Comparison of ENCODE assay signal across 2 cellular contexts in genomic region chr11:91220476-91221202, GRCh38.
TF ChIP-seq lines count a peak whose summit lies in the region.

No MANE protein-coding gene starts in this region.

TF ChIP-seq in GM23338, 12 proteins besides CTCF, POLR2A, EP300 and RAD21:
- TF ChIP-seq JUNB (IDR thresholded peaks at IDR 0.05; ENCODE audit: unreplicated experiment) = no peak
- TF ChIP-seq, protein P1, sequence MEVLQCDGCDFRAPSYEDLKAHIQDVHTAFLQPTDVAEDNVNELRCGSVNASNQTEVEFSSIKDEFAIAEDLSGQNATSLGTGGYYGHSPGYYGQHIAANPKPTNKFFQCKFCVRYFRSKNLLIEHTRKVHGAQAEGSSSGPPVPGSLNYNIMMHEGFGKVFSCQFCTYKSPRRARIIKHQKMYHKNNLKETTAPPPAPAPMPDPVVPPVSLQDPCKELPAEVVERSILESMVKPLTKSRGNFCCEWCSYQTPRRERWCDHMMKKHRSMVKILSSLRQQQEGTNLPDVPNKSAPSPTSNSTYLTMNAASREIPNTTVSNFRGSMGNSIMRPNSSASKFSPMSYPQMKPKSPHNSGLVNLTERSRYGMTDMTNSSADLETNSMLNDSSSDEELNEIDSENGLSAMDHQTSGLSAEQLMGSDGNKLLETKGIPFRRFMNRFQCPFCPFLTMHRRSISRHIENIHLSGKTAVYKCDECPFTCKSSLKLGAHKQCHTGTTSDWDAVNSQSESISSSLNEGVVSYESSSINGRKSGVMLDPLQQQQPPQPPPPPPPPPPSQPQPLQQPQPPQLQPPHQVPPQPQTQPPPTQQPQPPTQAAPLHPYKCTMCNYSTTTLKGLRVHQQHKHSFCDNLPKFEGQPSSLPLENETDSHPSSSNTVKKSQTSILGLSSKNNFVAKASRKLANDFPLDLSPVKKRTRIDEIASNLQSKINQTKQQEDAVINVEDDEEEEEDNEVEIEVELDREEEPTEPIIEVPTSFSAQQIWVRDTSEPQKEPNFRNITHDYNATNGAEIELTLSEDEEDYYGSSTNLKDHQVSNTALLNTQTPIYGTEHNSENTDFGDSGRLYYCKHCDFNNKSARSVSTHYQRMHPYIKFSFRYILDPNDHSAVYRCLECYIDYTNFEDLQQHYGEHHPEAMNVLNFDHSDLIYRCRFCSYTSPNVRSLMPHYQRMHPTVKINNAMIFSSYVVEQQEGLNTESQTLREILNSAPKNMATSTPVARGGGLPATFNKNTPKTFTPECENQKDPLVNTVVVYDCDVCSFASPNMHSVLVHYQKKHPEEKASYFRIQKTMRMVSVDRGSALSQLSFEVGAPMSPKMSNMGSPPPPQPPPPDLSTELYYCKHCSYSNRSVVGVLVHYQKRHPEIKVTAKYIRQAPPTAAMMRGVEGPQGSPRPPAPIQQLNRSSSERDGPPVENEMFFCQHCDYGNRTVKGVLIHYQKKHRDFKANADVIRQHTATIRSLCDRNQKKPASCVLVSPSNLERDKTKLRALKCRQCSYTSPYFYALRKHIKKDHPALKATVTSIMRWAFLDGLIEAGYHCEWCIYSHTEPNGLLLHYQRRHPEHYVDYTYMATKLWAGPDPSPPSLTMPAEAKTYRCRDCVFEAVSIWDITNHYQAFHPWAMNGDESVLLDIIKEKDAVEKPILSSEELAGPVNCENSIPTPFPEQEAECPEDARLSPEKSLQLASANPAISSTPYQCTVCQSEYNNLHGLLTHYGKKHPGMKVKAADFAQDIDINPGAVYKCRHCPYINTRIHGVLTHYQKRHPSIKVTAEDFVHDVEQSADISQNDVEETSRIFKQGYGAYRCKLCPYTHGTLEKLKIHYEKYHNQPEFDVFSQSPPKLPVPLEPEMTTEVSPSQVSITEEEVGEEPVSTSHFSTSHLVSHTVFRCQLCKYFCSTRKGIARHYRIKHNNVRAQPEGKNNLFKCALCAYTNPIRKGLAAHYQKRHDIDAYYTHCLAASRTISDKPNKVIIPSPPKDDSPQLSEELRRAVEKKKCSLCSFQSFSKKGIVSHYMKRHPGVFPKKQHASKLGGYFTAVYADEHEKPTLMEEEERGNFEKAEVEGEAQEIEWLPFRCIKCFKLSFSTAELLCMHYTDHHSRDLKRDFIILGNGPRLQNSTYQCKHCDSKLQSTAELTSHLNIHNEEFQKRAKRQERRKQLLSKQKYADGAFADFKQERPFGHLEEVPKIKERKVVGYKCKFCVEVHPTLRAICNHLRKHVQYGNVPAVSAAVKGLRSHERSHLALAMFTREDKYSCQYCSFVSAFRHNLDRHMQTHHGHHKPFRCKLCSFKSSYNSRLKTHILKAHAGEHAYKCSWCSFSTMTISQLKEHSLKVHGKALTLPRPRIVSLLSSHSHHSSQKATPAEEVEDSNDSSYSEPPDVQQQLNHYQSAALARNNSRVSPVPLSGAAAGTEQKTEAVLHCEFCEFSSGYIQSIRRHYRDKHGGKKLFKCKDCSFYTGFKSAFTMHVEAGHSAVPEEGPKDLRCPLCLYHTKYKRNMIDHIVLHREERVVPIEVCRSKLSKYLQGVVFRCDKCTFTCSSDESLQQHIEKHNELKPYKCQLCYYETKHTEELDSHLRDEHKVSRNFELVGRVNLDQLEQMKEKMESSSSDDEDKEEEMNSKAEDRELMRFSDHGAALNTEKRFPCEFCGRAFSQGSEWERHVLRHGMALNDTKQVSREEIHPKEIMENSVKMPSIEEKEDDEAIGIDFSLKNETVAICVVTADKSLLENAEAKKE (CRISPR knock-in tag; IDR thresholded peaks at IDR 0.05) = no peak
- no peak for TF ChIP-seq ZNF331 (CRISPR knock-in tag; IDR thresholded peaks at IDR 0.05; ENCODE audit: low read depth)
- no peak for TF ChIP-seq POLR2AphosphoS5 (IDR thresholded peaks at IDR 0.05; ENCODE audit: low read depth)
- TF ChIP-seq, protein P2, sequence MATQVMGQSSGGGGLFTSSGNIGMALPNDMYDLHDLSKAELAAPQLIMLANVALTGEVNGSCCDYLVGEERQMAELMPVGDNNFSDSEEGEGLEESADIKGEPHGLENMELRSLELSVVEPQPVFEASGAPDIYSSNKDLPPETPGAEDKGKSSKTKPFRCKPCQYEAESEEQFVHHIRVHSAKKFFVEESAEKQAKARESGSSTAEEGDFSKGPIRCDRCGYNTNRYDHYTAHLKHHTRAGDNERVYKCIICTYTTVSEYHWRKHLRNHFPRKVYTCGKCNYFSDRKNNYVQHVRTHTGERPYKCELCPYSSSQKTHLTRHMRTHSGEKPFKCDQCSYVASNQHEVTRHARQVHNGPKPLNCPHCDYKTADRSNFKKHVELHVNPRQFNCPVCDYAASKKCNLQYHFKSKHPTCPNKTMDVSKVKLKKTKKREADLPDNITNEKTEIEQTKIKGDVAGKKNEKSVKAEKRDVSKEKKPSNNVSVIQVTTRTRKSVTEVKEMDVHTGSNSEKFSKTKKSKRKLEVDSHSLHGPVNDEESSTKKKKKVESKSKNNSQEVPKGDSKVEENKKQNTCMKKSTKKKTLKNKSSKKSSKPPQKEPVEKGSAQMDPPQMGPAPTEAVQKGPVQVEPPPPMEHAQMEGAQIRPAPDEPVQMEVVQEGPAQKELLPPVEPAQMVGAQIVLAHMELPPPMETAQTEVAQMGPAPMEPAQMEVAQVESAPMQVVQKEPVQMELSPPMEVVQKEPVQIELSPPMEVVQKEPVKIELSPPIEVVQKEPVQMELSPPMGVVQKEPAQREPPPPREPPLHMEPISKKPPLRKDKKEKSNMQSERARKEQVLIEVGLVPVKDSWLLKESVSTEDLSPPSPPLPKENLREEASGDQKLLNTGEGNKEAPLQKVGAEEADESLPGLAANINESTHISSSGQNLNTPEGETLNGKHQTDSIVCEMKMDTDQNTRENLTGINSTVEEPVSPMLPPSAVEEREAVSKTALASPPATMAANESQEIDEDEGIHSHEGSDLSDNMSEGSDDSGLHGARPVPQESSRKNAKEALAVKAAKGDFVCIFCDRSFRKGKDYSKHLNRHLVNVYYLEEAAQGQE (IDR thresholded peaks at IDR 0.05; ENCODE audit: unreplicated experiment) = no peak
- TF ChIP-seq ETS1 (IDR thresholded peaks at IDR 0.05) = no peak
- TF ChIP-seq EZH2 (IDR thresholded peaks at IDR 0.05; ENCODE audit: low read depth, unreplicated experiment) = no peak

TF ChIP-seq in H1, 55 proteins besides CTCF, POLR2A, EP300 and RAD21:
- TF ChIP-seq SAP30 (IDR thresholded peaks at IDR 0.05; ENCODE audit: insufficient read depth, insufficient replicate concordance, low read length) (no peak), CHD2 (IDR thresholded peaks at IDR 0.05; ENCODE audit: low read length) (no peak)
